In genomic region chr16:83930730-83931500, GRCh38 we compare ENCODE assay signal across 21 cellular contexts. TPM values are rescaled to one million over a fixed set of nuclear protein-coding genes. Genes with fewer than 3 reads are reported as not detected.
DNase-seq lines count a peak whose midpoint lies in the region; ATAC-seq, FAIRE-seq and TF ChIP-seq lines count a peak whose summit lies in the region.
"Had no signal": no experiment of that assay in that cellular context is flagged by ENCODE, and none has a peak within 500 bp of the region (broad histone marks: within the 10 kb centered on the region; RNA-seq: fewer than 3 reads in every experiment).

No MANE protein-coding gene starts in this region.

- DNase-seq in stimulated activated naive CD8-positive, alpha-beta T cell treated with anti-CD3 and anti-CD28 coated beads, Interleukin-15, amount 100 ng/mL, for 72 hours: no peak
- no peak for DNase-seq in stimulated activated naive CD8-positive, alpha-beta T cell treated with anti-CD3 and anti-CD28 coated beads, Interleukin-15, Interleukin-2, amounts not matched to agents 100 U/mL and 50 U/mL, for 24 hours
- no peak for DNase-seq in bronchial epithelial cell (ENCODE audit: low read depth)
- DNase-seq in osteoblast (ENCODE audit: insufficient read length, low spot score, missing footprints): peak; percentile 65
- DNase-seq in NCI-H524 treated with DMSO at 0.1 percent for 48 hours (lab: John Stamatoyannopoulos, UW): no peak
- no peak for DNase-seq in T-helper 9 cell
- DNase-seq: Calu3; CD8-positive, alpha-beta T cell; DMS 273 treated with DMSO at 0.1 percent for 48 hours; DMS53; H9; IMR-90; KBM-7 had no signal

- no peaks in the 10 kb centered on the region for H3K9me3 ChIP-seq in osteoblast (ENCODE audit: low read depth, low read length)
- H3K9me3 ChIP-seq: BLaER1 treated with 17β-estradiol and CSF1 and Interleukin-3, amounts not matched to agents 10 nM and 100 nM had no signal

- peaks cover 6% of the 10 kb centered on the region for H3K4me1 Mint-ChIP-seq in stimulated activated naive CD8-positive, alpha-beta T cell treated with anti-CD3 and anti-CD28 coated beads, Interleukin-15, amount 100 ng/mL, for 72 hours
- H3K4me1 Mint-ChIP-seq: B cell had no signal

- peaks cover 42% of the 10 kb centered on the region for H3K4me1 ChIP-seq in osteoblast (ENCODE audit: insufficient read depth, low read length)

- peaks cover 6% of the 10 kb centered on the region for H4K20me1 ChIP-seq in osteoblast (ENCODE audit: insufficient read depth, low read length)

- H3K27ac Mint-ChIP-seq in stimulated activated naive CD8-positive, alpha-beta T cell treated with anti-CD3 and anti-CD28 coated beads, Interleukin-15, amount 100 ng/mL, for 72 hours: no peak overlapping the region
- H3K27ac Mint-ChIP-seq: B cell; CD8-positive, alpha-beta T cell; GM23338 had no signal

- peak; percentile 11 for ATAC-seq in stimulated activated naive CD8-positive, alpha-beta T cell treated with anti-CD3 and anti-CD28 coated beads, Interleukin-15, amount 100 ng/mL, for 72 hours
- no peak for ATAC-seq in stimulated activated naive CD8-positive, alpha-beta T cell treated with anti-CD3 and anti-CD28 coated beads, Interleukin-15, Interleukin-2, amounts not matched to agents 100 U/mL and 50 U/mL, for 24 hours
- ATAC-seq in GM19351 (IDR thresholded peaks at IDR 0.05; ENCODE audit: unreplicated experiment): no peak
- ATAC-seq: CD8-positive, alpha-beta T cell; GM23338 had no signal

- H3K27me3 ChIP-seq in bronchial epithelial cell (ENCODE audit: control insufficient read depth, insufficient read depth, low read length) (no peaks in the 10 kb centered on the region), osteoblast (ENCODE audit: insufficient read depth, low read length) (no peaks in the 10 kb centered on the region)
- H3K27me3 ChIP-seq: BLaER1 treated with 17β-estradiol and CSF1 and Interleukin-3, amounts not matched to agents 10 nM and 100 nM had no signal

- no peaks in the 10 kb centered on the region for H3K9me3 Mint-ChIP-seq in stimulated activated naive CD8-positive, alpha-beta T cell treated with anti-CD3 and anti-CD28 coated beads, Interleukin-15, amount 100 ng/mL, for 72 hours
- H3K9me3 Mint-ChIP-seq: CD8-positive, alpha-beta T cell; GM23338; H9 had no signal

- H3K4me3 Mint-ChIP-seq in stimulated activated naive CD8-positive, alpha-beta T cell treated with anti-CD3 and anti-CD28 coated beads, Interleukin-15, amount 100 ng/mL, for 72 hours: no peak overlapping the region
- H3K4me3 Mint-ChIP-seq: B cell; CD8-positive, alpha-beta T cell; GM23338; H9 had no signal

- H3K36me3 ChIP-seq in bronchial epithelial cell (ENCODE audit: control insufficient read depth, insufficient read depth, low read length) (no peaks in the 10 kb centered on the region), osteoblast (ENCODE audit: insufficient read depth, low read length) (no peaks in the 10 kb centered on the region)
- H3K36me3 ChIP-seq: BLaER1 treated with 17β-estradiol and CSF1 and Interleukin-3, amounts not matched to agents 10 nM and 100 nM had no signal

- no peak overlapping the region for H3K4me3 ChIP-seq in bronchial epithelial cell (ENCODE audit: low read depth, low read length)
- H3K4me3 ChIP-seq in osteoblast (ENCODE audit: insufficient read depth, low read length): no peak overlapping the region
- H3K4me3 ChIP-seq: BLaER1 treated with 17β-estradiol and CSF1 and Interleukin-3, amounts not matched to agents 10 nM and 100 nM; GM23338 had no signal

- no peaks in the 10 kb centered on the region for H3K27me3 Mint-ChIP-seq in stimulated activated naive CD8-positive, alpha-beta T cell treated with anti-CD3 and anti-CD28 coated beads, Interleukin-15, amount 100 ng/mL, for 72 hours
- H3K27me3 Mint-ChIP-seq: B cell had no signal

- H2AFZ ChIP-seq in osteoblast (ENCODE audit: low read length): no peak overlapping the region
- H2AFZ ChIP-seq: GM23338 had no signal

- FAIRE-seq in bronchial epithelial cell (lab: Jason Lieb, UNC): peak; percentile 76
- FAIRE-seq: G401.6, GM12891, GM19239 had no signal

- TF ChIP-seq CTCF in bronchial epithelial cell (IDR thresholded peaks at IDR 0.05; ENCODE audit: insufficient read depth, low read length, severe bottlenecking) (no peak), osteoblast (IDR thresholded peaks at IDR 0.05; ENCODE audit: extremely low read depth, low read depth, low read length) (no peak)

- no peaks in the 10 kb centered on the region for H3K79me2 ChIP-seq in osteoblast (ENCODE audit: insufficient read depth, low read length)

- H3K4me2 ChIP-seq in osteoblast (ENCODE audit: insufficient read depth, low read length): no peak overlapping the region
- H3K4me2 ChIP-seq: BLaER1 treated with 17β-estradiol and CSF1 and Interleukin-3, amounts not matched to agents 10 nM and 100 nM; GM23338 had no signal

- no peak overlapping the region for H3K27ac ChIP-seq in osteoblast (ENCODE audit: low read depth, low read length)
- H3K27ac ChIP-seq: BLaER1 treated with 17β-estradiol and CSF1 and Interleukin-3, amounts not matched to agents 10 nM and 100 nM had no signal

RNA-seq across cellular contexts. Expression of gene OSGIN1, which starts 22.1 kb away (rescaled TPM):
- total RNA-seq in bronchial epithelial cell (1.1 and 1.8 TPM in 2 replicates), osteoblast (3.6 and 5.0 TPM in 2 replicates)

RNA-seq across cellular contexts. Expression of gene MLYCD, which starts 32.0 kb away (rescaled TPM):
- total RNA-seq in bronchial epithelial cell: 2.4 and 2.6 TPM in 2 replicates
- total RNA-seq in osteoblast: 5.1 and 5.6 TPM in 2 replicates

RNA-seq across cellular contexts. Expression of gene NECAB2, which starts 37.1 kb away (rescaled TPM):
- not detected in 2 replicates for total RNA-seq in bronchial epithelial cell
- total RNA-seq in osteoblast: 0.29 and 0.72 TPM in 2 replicates
- total RNA-seq: B cell; CD8-positive, alpha-beta T cell; HT-29; IMR-90 had no signal
